2 cellular contexts compared by ENCODE assay signal in the genomic region with DNA sequence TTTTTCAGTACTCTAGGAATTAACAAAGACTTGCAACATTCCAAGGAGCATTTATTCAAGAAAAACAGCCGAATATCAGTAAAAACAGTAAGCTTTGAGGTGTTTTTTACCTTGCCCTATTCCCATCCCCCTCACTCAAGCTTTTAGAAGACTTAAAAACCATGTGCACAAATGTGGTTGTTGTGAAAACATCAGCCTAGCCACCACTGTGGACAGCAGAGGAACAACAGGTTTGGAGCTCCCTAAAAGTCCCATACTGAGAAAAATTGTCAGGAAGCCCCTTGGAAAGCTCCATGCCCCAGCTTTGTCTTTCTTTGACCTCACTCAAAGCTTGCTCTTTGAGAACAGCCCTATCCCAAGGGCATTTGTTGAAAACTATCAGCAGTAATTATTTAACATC.
TF ChIP-seq lines count a peak whose summit lies in the region.

No MANE protein-coding gene starts in this region.

TF ChIP-seq in A549, 52 proteins besides CTCF, POLR2A, EP300 and RAD21 (continued from another document):
- no peak for TF ChIP-seq USF2 (IDR thresholded peaks at IDR 0.05)
- TF ChIP-seq, protein P1, sequence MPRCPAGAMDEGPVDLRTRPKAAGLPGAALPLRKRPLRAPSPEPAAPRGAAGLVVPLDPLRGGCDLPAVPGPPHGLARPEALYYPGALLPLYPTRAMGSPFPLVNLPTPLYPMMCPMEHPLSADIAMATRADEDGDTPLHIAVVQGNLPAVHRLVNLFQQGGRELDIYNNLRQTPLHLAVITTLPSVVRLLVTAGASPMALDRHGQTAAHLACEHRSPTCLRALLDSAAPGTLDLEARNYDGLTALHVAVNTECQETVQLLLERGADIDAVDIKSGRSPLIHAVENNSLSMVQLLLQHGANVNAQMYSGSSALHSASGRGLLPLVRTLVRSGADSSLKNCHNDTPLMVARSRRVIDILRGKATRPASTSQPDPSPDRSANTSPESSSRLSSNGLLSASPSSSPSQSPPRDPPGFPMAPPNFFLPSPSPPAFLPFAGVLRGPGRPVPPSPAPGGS (IDR thresholded peaks at IDR 0.05), result no peak
- no peak for TF ChIP-seq NPAS2 (CRISPR knock-in tag; IDR thresholded peaks at IDR 0.05; ENCODE audit: borderline replicate concordance)
- no peak for TF ChIP-seq JUN (IDR thresholded peaks at IDR 0.05)
- no peak for TF ChIP-seq HOXB13 (CRISPR knock-in tag; IDR thresholded peaks at IDR 0.05; ENCODE audit: low read depth)
- no peak for TF ChIP-seq CHD2 (IDR thresholded peaks at IDR 0.05; ENCODE audit: low read length, partially characterized antibody)
- TF ChIP-seq HOXB5 (CRISPR knock-in tag; IDR thresholded peaks at IDR 0.05), result no peak
- TF ChIP-seq NFE2L2 (conservative IDR thresholded peaks at IDR 0.05; ENCODE audit: low read length), result no peak
- TF ChIP-seq EHMT2 (IDR thresholded peaks at IDR 0.05; ENCODE audit: low read depth), result no peak
- TF ChIP-seq KDM1A (IDR thresholded peaks at IDR 0.05; ENCODE audit: low read depth), result no peak
- TF ChIP-seq, protein P2, sequence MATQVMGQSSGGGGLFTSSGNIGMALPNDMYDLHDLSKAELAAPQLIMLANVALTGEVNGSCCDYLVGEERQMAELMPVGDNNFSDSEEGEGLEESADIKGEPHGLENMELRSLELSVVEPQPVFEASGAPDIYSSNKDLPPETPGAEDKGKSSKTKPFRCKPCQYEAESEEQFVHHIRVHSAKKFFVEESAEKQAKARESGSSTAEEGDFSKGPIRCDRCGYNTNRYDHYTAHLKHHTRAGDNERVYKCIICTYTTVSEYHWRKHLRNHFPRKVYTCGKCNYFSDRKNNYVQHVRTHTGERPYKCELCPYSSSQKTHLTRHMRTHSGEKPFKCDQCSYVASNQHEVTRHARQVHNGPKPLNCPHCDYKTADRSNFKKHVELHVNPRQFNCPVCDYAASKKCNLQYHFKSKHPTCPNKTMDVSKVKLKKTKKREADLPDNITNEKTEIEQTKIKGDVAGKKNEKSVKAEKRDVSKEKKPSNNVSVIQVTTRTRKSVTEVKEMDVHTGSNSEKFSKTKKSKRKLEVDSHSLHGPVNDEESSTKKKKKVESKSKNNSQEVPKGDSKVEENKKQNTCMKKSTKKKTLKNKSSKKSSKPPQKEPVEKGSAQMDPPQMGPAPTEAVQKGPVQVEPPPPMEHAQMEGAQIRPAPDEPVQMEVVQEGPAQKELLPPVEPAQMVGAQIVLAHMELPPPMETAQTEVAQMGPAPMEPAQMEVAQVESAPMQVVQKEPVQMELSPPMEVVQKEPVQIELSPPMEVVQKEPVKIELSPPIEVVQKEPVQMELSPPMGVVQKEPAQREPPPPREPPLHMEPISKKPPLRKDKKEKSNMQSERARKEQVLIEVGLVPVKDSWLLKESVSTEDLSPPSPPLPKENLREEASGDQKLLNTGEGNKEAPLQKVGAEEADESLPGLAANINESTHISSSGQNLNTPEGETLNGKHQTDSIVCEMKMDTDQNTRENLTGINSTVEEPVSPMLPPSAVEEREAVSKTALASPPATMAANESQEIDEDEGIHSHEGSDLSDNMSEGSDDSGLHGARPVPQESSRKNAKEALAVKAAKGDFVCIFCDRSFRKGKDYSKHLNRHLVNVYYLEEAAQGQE (IDR thresholded peaks at IDR 0.05), result no peak
- TF ChIP-seq TFCP2L1 (CRISPR knock-in tag; IDR thresholded peaks at IDR 0.05), result no peak
- TF ChIP-seq, protein P3, sequence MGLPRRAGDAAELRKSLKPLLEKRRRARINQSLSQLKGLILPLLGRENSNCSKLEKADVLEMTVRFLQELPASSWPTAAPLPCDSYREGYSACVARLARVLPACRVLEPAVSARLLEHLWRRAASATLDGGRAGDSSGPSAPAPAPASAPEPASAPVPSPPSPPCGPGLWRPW (IDR thresholded peaks at IDR 0.05), result no peak
- no peak for TF ChIP-seq EHF (CRISPR knock-in tag; IDR thresholded peaks at IDR 0.05)
- TF ChIP-seq FOSL2 (IDR thresholded peaks at IDR 0.05), result no peak
- no peak for TF ChIP-seq FOSL2 (CRISPR knock-in tag; IDR thresholded peaks at IDR 0.05)
- TF ChIP-seq, protein P4, sequence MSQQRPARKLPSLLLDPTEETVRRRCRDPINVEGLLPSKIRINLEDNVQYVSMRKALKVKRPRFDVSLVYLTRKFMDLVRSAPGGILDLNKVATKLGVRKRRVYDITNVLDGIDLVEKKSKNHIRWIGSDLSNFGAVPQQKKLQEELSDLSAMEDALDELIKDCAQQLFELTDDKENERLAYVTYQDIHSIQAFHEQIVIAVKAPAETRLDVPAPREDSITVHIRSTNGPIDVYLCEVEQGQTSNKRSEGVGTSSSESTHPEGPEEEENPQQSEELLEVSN (IDR thresholded peaks at IDR 0.05; ENCODE audit: borderline replicate concordance, low read depth), result no peak
- TF ChIP-seq ZFP36 (IDR thresholded peaks at IDR 0.05; ENCODE audit: borderline replicate concordance, partially characterized antibody), result no peak

TF ChIP-seq in WTC11, 78 proteins besides CTCF, POLR2A, EP300 and RAD21:
- TF ChIP-seq, protein P5, sequence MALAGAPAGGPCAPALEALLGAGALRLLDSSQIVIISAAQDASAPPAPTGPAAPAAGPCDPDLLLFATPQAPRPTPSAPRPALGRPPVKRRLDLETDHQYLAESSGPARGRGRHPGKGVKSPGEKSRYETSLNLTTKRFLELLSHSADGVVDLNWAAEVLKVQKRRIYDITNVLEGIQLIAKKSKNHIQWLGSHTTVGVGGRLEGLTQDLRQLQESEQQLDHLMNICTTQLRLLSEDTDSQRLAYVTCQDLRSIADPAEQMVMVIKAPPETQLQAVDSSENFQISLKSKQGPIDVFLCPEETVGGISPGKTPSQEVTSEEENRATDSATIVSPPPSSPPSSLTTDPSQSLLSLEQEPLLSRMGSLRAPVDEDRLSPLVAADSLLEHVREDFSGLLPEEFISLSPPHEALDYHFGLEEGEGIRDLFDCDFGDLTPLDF (CRISPR knock-in tag; IDR thresholded peaks at IDR 0.05), result no peak
- TF ChIP-seq ZNF416 (CRISPR knock-in tag; IDR thresholded peaks at IDR 0.05) (no peak), ZNF512 (CRISPR knock-in tag; IDR thresholded peaks at IDR 0.05; ENCODE audit: borderline replicate concordance) (no peak), ZNF138 (CRISPR knock-in tag; conservative IDR thresholded peaks at IDR 0.05) (no peak), CREB1 (CRISPR knock-in tag; IDR thresholded peaks at IDR 0.05) (no peak), OVOL2 (CRISPR knock-in tag; IDR thresholded peaks at IDR 0.05; ENCODE audit: borderline replicate concordance) (no peak), RORB (CRISPR knock-in tag; IDR thresholded peaks at IDR 0.05) (no peak), USF2 (CRISPR knock-in tag; IDR thresholded peaks at IDR 0.05) (no peak), NR1H2 (CRISPR knock-in tag; IDR thresholded peaks at IDR 0.05) (no peak), MLX (CRISPR knock-in tag; IDR thresholded peaks at IDR 0.05) (no peak), E2F4 (CRISPR knock-in tag; IDR thresholded peaks at IDR 0.05; ENCODE audit: borderline replicate concordance, low read depth) (no peak), HMGA2 (CRISPR knock-in tag; IDR thresholded peaks at IDR 0.05) (no peak), ZNF317 (CRISPR knock-in tag; IDR thresholded peaks at IDR 0.05; ENCODE audit: borderline replicate concordance, low read depth) (no peak), SOX15 (CRISPR knock-in tag; IDR thresholded peaks at IDR 0.05) (no peak), ELF4 (CRISPR knock-in tag; IDR thresholded peaks at IDR 0.05; ENCODE audit: low read depth) (no peak), ZBTB21 (CRISPR knock-in tag; IDR thresholded peaks at IDR 0.05; ENCODE audit: borderline replicate concordance) (no peak)
- TF ChIP-seq, protein P6, sequence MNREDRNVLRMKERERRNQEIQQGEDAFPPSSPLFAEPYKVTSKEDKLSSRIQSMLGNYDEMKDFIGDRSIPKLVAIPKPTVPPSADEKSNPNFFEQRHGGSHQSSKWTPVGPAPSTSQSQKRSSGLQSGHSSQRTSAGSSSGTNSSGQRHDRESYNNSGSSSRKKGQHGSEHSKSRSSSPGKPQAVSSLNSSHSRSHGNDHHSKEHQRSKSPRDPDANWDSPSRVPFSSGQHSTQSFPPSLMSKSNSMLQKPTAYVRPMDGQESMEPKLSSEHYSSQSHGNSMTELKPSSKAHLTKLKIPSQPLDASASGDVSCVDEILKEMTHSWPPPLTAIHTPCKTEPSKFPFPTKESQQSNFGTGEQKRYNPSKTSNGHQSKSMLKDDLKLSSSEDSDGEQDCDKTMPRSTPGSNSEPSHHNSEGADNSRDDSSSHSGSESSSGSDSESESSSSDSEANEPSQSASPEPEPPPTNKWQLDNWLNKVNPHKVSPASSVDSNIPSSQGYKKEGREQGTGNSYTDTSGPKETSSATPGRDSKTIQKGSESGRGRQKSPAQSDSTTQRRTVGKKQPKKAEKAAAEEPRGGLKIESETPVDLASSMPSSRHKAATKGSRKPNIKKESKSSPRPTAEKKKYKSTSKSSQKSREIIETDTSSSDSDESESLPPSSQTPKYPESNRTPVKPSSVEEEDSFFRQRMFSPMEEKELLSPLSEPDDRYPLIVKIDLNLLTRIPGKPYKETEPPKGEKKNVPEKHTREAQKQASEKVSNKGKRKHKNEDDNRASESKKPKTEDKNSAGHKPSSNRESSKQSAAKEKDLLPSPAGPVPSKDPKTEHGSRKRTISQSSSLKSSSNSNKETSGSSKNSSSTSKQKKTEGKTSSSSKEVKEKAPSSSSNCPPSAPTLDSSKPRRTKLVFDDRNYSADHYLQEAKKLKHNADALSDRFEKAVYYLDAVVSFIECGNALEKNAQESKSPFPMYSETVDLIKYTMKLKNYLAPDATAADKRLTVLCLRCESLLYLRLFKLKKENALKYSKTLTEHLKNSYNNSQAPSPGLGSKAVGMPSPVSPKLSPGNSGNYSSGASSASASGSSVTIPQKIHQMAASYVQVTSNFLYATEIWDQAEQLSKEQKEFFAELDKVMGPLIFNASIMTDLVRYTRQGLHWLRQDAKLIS (CRISPR knock-in tag; IDR thresholded peaks at IDR 0.05; ENCODE audit: borderline replicate concordance), result no peak
